In the genomic region with DNA sequence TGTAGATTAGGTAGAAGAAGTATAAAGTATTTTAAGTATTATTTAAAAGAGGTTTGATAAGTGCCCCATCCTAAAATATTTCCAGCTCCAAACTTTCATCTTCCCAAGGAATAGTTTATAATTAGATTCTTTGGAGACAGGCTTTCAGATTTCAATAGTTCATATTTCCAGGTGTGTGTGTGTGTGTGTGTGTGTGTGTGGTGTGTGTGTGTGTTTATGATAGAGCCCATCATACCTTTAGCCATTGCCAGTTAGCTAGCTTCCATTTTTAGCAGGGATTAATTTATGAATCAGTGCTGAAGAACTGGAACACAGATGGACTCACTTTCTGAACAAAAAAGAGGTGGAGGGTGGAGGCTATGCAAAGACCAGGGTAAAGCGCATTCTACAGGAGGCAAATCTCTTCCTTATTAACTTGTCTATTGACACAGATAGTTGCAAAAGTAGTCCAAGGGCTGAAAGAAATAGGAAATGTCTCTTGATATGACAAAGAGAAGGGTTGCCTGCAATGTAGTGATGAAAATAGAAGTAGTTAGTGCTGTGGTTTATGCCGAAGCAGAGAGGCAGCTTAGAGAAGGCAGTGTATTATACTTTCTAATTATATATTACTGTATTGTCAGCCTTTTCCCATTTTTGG, we compare ENCODE assay signal across 26 cellular contexts.
"Had no signal": no experiment of that assay in that cellular context is flagged by ENCODE, and none has a peak within 500 bp of the region (broad histone marks: within the 10 kb centered on the region; RNA-seq: fewer than 3 reads in every experiment).

No MANE protein-coding gene starts in this region.

- DNase-seq: colonic mucosa; effector CD8-positive, alpha-beta T cell; endodermal cell; foreskin fibroblast; gastrocnemius medialis; head of caudate nucleus; kidney; left ventricle myocardium inferior; lower lobe of right lung; naive B cell; pancreas; spleen; stimulated activated CD4-positive, alpha-beta T cell treated with anti-CD3 and anti-CD28 coated beads, Interleukin-4, amount 100 ng/mL, for 4 hours; stimulated activated naive CD8-positive, alpha-beta T cell treated with anti-CD3 and anti-CD28 coated beads, Interleukin-15, Interleukin-2, amounts not matched to agents 100 U/mL and 50 U/mL, for 24 hours; substantia nigra; testis; upper lobe of left lung had no signal

- ATAC-seq: esophagus mucosa; gastrocnemius medialis; lower lobe of right lung; natural killer cell treated with Interleukin-12 subunit alpha and Interleukin-12 subunit beta and Interleukin-15 and Interleukin-18, amount 100 ng/mL, for 72 hours; sciatic nerve; stimulated activated memory B cell treated with anti-CD40 and anti-IgM and Interleukin-4, amounts not matched to agents 10 μg/mL and 1 μg/mL and 100 μg/mL, for 72 hours; stimulated activated naive CD8-positive, alpha-beta T cell treated with anti-CD3 and anti-CD28 coated beads, Interleukin-15, Interleukin-2, amounts not matched to agents 100 U/mL and 50 U/mL, for 24 hours had no signal

- H3K9me3 ChIP-seq: colonic mucosa, gastrocnemius medialis, left ventricle myocardium inferior, lower lobe of right lung, neutrophil, pancreas, spleen, testis, tibial nerve, upper lobe of left lung had no signal

- H3K36me3 Mint-ChIP-seq: naive B cell; natural killer cell treated with Interleukin-12 subunit alpha and Interleukin-12 subunit beta and Interleukin-15 and Interleukin-18, amount 100 ng/mL, for 72 hours; stimulated activated memory B cell treated with anti-CD40 and anti-IgM and Interleukin-4, amounts not matched to agents 10 μg/mL and 1 μg/mL and 100 μg/mL, for 72 hours had no signal

- H3K27me3 ChIP-seq: colonic mucosa, gastrocnemius medialis, neutrophil, pancreas, spleen, testis, tibial nerve, upper lobe of left lung had no signal

- H3K4me1 Mint-ChIP-seq: naive B cell; stimulated activated memory B cell treated with anti-CD40 and anti-IgM and Interleukin-4, amounts not matched to agents 10 μg/mL and 1 μg/mL and 100 μg/mL, for 72 hours had no signal

- H3K4me3 Mint-ChIP-seq: dendritic cell treated with granulocyte-macrophage colony-stimulating factor and Interleukin-4, amounts not matched to agents 40 ng/mL and 50 ng/mL, for 4 days; endodermal cell; naive B cell; natural killer cell treated with Interleukin-12 subunit alpha and Interleukin-12 subunit beta and Interleukin-15 and Interleukin-18, amount 100 ng/mL, for 72 hours; neural crest cell; stimulated activated memory B cell treated with anti-CD40 and anti-IgM and Interleukin-4, amounts not matched to agents 10 μg/mL and 1 μg/mL and 100 μg/mL, for 72 hours had no signal

- H3K4me3 ChIP-seq: colonic mucosa, gastrocnemius medialis, left ventricle myocardium inferior, lower lobe of right lung, pancreas, spleen, testis, tibial nerve, upper lobe of left lung had no signal

- H3K4me1 ChIP-seq: colonic mucosa, lower lobe of right lung, pancreas, spleen, testis had no signal

- H3K27ac ChIP-seq: colonic mucosa, epithelial cell of prostate, gastrocnemius medialis, left ventricle myocardium inferior, lower lobe of right lung, neutrophil, pancreas, spleen, testis, tibial nerve, upper lobe of left lung had no signal

- H3K36me3 ChIP-seq: colonic mucosa, gastrocnemius medialis, left ventricle myocardium inferior, lower lobe of right lung, neutrophil, pancreas, spleen, tibial nerve, upper lobe of left lung had no signal

- H3K9me3 Mint-ChIP-seq: dendritic cell treated with granulocyte-macrophage colony-stimulating factor and Interleukin-4, amounts not matched to agents 40 ng/mL and 50 ng/mL, for 4 days; endodermal cell; natural killer cell treated with Interleukin-12 subunit alpha and Interleukin-12 subunit beta and Interleukin-15 and Interleukin-18, amount 100 ng/mL, for 72 hours; neural crest cell; stimulated activated memory B cell treated with anti-CD40 and anti-IgM and Interleukin-4, amounts not matched to agents 10 μg/mL and 1 μg/mL and 100 μg/mL, for 72 hours had no signal

- H3K27ac Mint-ChIP-seq: dendritic cell treated with granulocyte-macrophage colony-stimulating factor and Interleukin-4, amounts not matched to agents 40 ng/mL and 50 ng/mL, for 4 days; endodermal cell; naive B cell; natural killer cell treated with Interleukin-12 subunit alpha and Interleukin-12 subunit beta and Interleukin-15 and Interleukin-18, amount 100 ng/mL, for 72 hours; stimulated activated memory B cell treated with anti-CD40 and anti-IgM and Interleukin-4, amounts not matched to agents 10 μg/mL and 1 μg/mL and 100 μg/mL, for 72 hours had no signal

- H3K27me3 Mint-ChIP-seq: dendritic cell treated with granulocyte-macrophage colony-stimulating factor and Interleukin-4, amounts not matched to agents 40 ng/mL and 50 ng/mL, for 4 days had no signal
